ENCODE assay signal across 1 cellular context in the genomic region with DNA sequence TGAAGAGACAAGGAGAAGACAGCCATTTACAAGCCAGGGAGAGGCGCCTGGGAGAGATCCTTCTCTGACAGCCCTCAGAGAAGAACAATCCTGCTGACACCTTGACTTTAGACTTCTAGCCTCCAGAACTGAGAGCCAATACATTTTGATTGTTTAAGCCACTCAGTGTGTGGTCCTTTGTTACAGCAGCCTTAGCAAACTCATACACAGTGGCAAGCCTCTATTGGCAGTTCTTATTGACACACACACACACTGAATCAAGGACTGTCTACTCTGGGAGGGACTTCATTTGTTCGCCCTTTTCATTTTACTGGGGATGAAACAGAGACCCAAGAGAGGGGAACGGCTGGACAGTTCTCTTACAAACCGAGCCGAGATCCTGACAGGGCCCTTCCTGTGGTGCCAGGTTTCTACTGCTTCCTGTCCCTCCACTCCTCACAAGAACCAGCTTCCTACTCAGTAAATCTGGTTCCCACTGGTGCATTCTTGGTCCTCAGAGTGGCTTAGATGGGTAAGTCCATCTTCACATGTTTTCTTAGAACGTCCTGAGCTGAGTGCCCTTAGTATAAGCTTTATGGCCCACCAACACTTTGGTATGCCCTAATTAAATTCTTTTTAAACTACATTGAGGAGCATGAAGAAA.
TF ChIP-seq lines count a peak whose summit lies in the region.

No MANE protein-coding gene starts in this region.

TF ChIP-seq in K562, 482 proteins besides CTCF, POLR2A, EP300 and RAD21:
- TF ChIP-seq, protein P1, sequence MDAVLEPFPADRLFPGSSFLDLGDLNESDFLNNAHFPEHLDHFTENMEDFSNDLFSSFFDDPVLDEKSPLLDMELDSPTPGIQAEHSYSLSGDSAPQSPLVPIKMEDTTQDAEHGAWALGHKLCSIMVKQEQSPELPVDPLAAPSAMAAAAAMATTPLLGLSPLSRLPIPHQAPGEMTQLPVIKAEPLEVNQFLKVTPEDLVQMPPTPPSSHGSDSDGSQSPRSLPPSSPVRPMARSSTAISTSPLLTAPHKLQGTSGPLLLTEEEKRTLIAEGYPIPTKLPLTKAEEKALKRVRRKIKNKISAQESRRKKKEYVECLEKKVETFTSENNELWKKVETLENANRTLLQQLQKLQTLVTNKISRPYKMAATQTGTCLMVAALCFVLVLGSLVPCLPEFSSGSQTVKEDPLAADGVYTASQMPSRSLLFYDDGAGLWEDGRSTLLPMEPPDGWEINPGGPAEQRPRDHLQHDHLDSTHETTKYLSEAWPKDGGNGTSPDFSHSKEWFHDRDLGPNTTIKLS (IDR thresholded peaks at IDR 0.05; ENCODE audit: borderline replicate concordance, low read depth): no peak
- peak; percentile 94 for TF ChIP-seq ZNF12 (CRISPR knock-in tag; IDR thresholded peaks at IDR 0.05)
